ENCODE assay signal across 9 cellular contexts in genomic region chr10:90087197-90088007, GRCh38.
DNase-seq lines count a peak whose midpoint lies in the region; ATAC-seq, FAIRE-seq and TF ChIP-seq lines count a peak whose summit lies in the region.
"Had no signal": no experiment of that assay in that cellular context is flagged by ENCODE, and none has a peak within 500 bp of the region (broad histone marks: within the 10 kb centered on the region; RNA-seq: fewer than 3 reads in every experiment).

No MANE protein-coding gene starts in this region.

- H3K9me3 Mint-ChIP-seq in activated CD8-positive, alpha-beta memory T cell treated with anti-CD3 and anti-CD28 coated beads, Interleukin-2, amount 10 ng/mL, durations not matched to agents 7 days and 5 days (ENCODE audit: low read depth), result no peaks in the 10 kb centered on the region

- peaks cover 12% of the 10 kb centered on the region for H3K4me1 ChIP-seq in skeletal muscle satellite cell (ENCODE audit: control insufficient read depth, insufficient read depth, low read length)

- H3K4me3 ChIP-seq in skeletal muscle satellite cell (ENCODE audit: low read length), result no peak overlapping the region

- no peaks in the 10 kb centered on the region for H3K9me3 ChIP-seq in skeletal muscle satellite cell (replicated peaks; ENCODE audit: low read length)

- peaks cover 11% of the 10 kb centered on the region for H3K4me1 Mint-ChIP-seq in activated CD8-positive, alpha-beta memory T cell treated with anti-CD3 and anti-CD28 coated beads, Interleukin-2, amount 10 ng/mL, durations not matched to agents 7 days and 5 days

- no peak for TF ChIP-seq CTCF in D721Med (IDR thresholded peaks at IDR 0.05; ENCODE audit: insufficient read depth, missing control alignments)

- no peaks in the 10 kb centered on the region for H3K36me3 ChIP-seq in skeletal muscle satellite cell (ENCODE audit: insufficient read depth, low read length)

- H3K9ac ChIP-seq in skeletal muscle satellite cell (ENCODE audit: low read depth, low read length), result no peak overlapping the region

- peak; percentile 48 for DNase-seq in activated CD8-positive, alpha-beta memory T cell treated with anti-CD3 and anti-CD28 coated beads, Interleukin-2, amount 10 ng/mL, durations not matched to agents 7 days and 5 days
- no peak for DNase-seq in activated CD8-positive, alpha-beta memory T cell treated with anti-CD3 and anti-CD28 coated beads, Interleukin-2, amount 50 U/mL, for 4 hours
- DNase-seq in RKO (ENCODE audit: low spot score), result peak; percentile 19
- DNase-seq in AG08396 (ENCODE audit: low spot score), result no peak
- no peak for DNase-seq in D721Med (ENCODE audit: insufficient read length, low spot score)
- no peak for DNase-seq in 8988T

- peak overlapping the region; percentile 21 for H3K4me2 ChIP-seq in skeletal muscle satellite cell (ENCODE audit: low read length)

- CTCF ChIA-PET in activated CD8-positive, alpha-beta memory T cell treated with anti-CD3 and anti-CD28 coated beads, Interleukin-2, amount 10 ng/mL, durations not matched to agents 7 days and 5 days (lab: Charles Lee), result interaction anchor here (0.6 kb wide), 1 partner anchor 165 kb away, joined by 3 read pairs; no protein-coding TSS in a partner anchor

- no peak overlapping the region for H3K27ac Mint-ChIP-seq in activated CD8-positive, alpha-beta memory T cell treated with anti-CD3 and anti-CD28 coated beads, Interleukin-2, amount 10 ng/mL, durations not matched to agents 7 days and 5 days
- H3K27ac Mint-ChIP-seq: B cell had no signal

- H3K36me3 Mint-ChIP-seq in activated CD8-positive, alpha-beta memory T cell treated with anti-CD3 and anti-CD28 coated beads, Interleukin-2, amount 10 ng/mL, durations not matched to agents 7 days and 5 days, result no peaks in the 10 kb centered on the region

- H3K27me3 ChIP-seq in skeletal muscle satellite cell (ENCODE audit: control insufficient read depth, insufficient read depth, low read length), result no peaks in the 10 kb centered on the region

- ATAC-seq in activated CD8-positive, alpha-beta memory T cell treated with anti-CD3 and anti-CD28 coated beads, Interleukin-2, amount 10 ng/mL, durations not matched to agents 7 days and 5 days, result peak; percentile 57
- peak; percentile 99 for ATAC-seq in HG02981 (IDR thresholded peaks at IDR 0.05; ENCODE audit: unreplicated experiment)

- H3K27me3 Mint-ChIP-seq in activated CD8-positive, alpha-beta memory T cell treated with anti-CD3 and anti-CD28 coated beads, Interleukin-2, amount 10 ng/mL, durations not matched to agents 7 days and 5 days, result peaks cover 2% of the 10 kb centered on the region
- H3K27me3 Mint-ChIP-seq: B cell had no signal

- no peak overlapping the region for H3K4me3 Mint-ChIP-seq in activated CD8-positive, alpha-beta memory T cell treated with anti-CD3 and anti-CD28 coated beads, Interleukin-2, amount 10 ng/mL, durations not matched to agents 7 days and 5 days
- H3K4me3 Mint-ChIP-seq: B cell had no signal

- FAIRE-seq in D721Med (lab: Jason Lieb, UNC), result no peak

Comparison
In these comparisons a context has a peak if more than half of its experiments do, and no peak if none do; other contexts are left out.
1. DNase-seq: peak in activated CD8-positive, alpha-beta memory T cell treated with anti-CD3 and anti-CD28 coated beads, Interleukin-2, amount 10 ng/mL, durations not matched to agents 7 days and 5 days (single experiment) and RKO (single experiment); none in activated CD8-positive, alpha-beta memory T cell treated with anti-CD3 and anti-CD28 coated beads, Interleukin-2, amount 50 U/mL, for 4 hours (single experiment), AG08396 (single experiment), D721Med (single experiment) and 8988T (single experiment).